13 cellular contexts compared by ENCODE assay signal in the genomic region with DNA sequence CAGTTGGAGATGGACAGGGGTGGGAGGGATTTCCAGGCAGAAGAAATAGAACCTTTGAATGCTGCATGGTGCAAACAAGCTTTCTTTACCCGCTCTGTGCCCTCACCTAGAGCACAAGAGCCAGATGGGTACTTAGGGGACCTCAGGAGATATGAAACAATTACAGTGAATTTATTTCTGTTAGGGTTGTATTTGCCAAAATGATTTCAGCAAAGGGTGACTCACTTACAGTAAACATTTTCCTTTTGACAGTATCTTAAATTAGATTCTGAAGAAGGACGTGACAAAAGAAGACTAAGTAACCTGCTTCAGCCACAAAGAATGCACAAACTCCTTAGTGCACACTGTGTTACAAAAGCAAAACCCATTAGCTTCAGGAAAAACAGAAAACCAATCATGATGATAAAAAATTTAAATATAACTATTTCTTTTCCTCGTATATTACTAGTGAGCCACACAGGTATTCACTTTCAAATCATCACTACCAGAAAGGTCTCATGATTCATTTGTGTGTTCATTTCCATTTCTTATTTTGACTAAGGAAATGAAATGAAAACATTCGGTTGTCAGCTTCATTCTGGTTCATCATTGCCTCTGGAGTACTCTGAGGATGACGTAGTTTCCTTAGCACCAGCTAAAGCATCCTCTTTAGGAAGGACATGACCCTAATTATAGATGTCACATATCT.
DNase-seq lines count a peak whose midpoint lies in the region; ATAC-seq and TF ChIP-seq lines count a peak whose summit lies in the region.
"Had no signal": no experiment of that assay in that cellular context is flagged by ENCODE, and none has a peak within 500 bp of the region (broad histone marks: within the 10 kb centered on the region; RNA-seq: fewer than 3 reads in every experiment).

No MANE protein-coding gene starts in this region.

- H3K4me3 ChIP-seq in heart left ventricle, result no peak overlapping the region
- no peak overlapping the region for H3K4me3 ChIP-seq in right cardiac atrium (ENCODE audit: low read length)
- H3K4me3 ChIP-seq in Peyer's patch, result no peak overlapping the region
- H3K4me3 ChIP-seq: transverse colon had no signal

- H3K9me3 Mint-ChIP-seq in stimulated activated effector memory CD8-positive, alpha-beta T cell treated with anti-CD3 and anti-CD28 coated beads, Interleukin-12 subunit alpha, Interleukin-12 subunit beta, amount 100 ng/mL, for 72 hours, result no peaks in the 10 kb centered on the region
- H3K9me3 Mint-ChIP-seq: nephron progenitor cell had no signal

- intact Hi-C loops in heart left ventricle (cut with DNase I), result loop anchor here in 1 of 10 donors (10.0 kb wide), 1 partner anchor 48 kb away; no protein-coding TSS in a partner anchor
- intact Hi-C loops in right cardiac atrium (cut with DNase I), result no loop called here

- no peak for DNase-seq in heart left ventricle
- DNase-seq in right cardiac atrium, result no peak
- no peak for DNase-seq in stimulated activated effector memory CD8-positive, alpha-beta T cell treated with anti-CD3 and anti-CD28 coated beads, Interleukin-12 subunit alpha, Interleukin-12 subunit beta, amount 100 ng/mL, for 72 hours (ENCODE audit: low spot score in 2 of 2)
- DNase-seq in Peyer's patch, result no peak
- no peak for DNase-seq in OCI-M2 (lab: John Stamatoyannopoulos, UW; ENCODE audit: unreplicated experiment)
- DNase-seq in SIG-M5 (lab: John Stamatoyannopoulos, UW), result no peak
- DNase-seq: C1 segment of cervical spinal cord; effector CD8-positive, alpha-beta T cell; NCI-H2029 treated with DMSO at 0.1 percent for 48 hours; nephron progenitor cell; transverse colon had no signal

- no peak overlapping the region for H3K27ac Mint-ChIP-seq in stimulated activated effector memory CD8-positive, alpha-beta T cell treated with anti-CD3 and anti-CD28 coated beads, Interleukin-12 subunit alpha, Interleukin-12 subunit beta, amount 100 ng/mL, for 72 hours
- H3K27ac Mint-ChIP-seq: nephron progenitor cell had no signal

- WGBS in heart left ventricle, 4 donors, result 29 to 43% (median 33%) methylated on average over 5 of the region's 5 CpGs
- 41% methylated on average over 5 of the region's 5 CpGs for WGBS in right cardiac atrium

- ATAC-seq in heart left ventricle (peak in 3 of 4 donors; percentile 61 to 66 (median 65)), right cardiac atrium (no peak), GM21529 (IDR thresholded peaks at IDR 0.05; ENCODE audit: unreplicated experiment) (peak; percentile 85), HG03558 (IDR thresholded peaks at IDR 0.05; ENCODE audit: extremely low read depth, unreplicated experiment) (peak; percentile 41)
- ATAC-seq in stimulated activated effector memory CD8-positive, alpha-beta T cell treated with anti-CD3 and anti-CD28 coated beads, Interleukin-12 subunit alpha, Interleukin-12 subunit beta, amount 100 ng/mL, for 72 hours, result peak; percentile 87

- H3K36me3 Mint-ChIP-seq in stimulated activated effector memory CD8-positive, alpha-beta T cell treated with anti-CD3 and anti-CD28 coated beads, Interleukin-12 subunit alpha, Interleukin-12 subunit beta, amount 100 ng/mL, for 72 hours, result no peaks in the 10 kb centered on the region

- H3K27me3 ChIP-seq in heart left ventricle (no peaks in the 10 kb centered on the region), right cardiac atrium (ENCODE audit: control insufficient read depth, insufficient read depth) (no peaks in the 10 kb centered on the region), Peyer's patch (no peaks in the 10 kb centered on the region)
- H3K27me3 ChIP-seq: transverse colon had no signal

- H3K36me3 ChIP-seq in heart left ventricle, result no peaks in the 10 kb centered on the region
- H3K36me3 ChIP-seq in Peyer's patch, result no peaks in the 10 kb centered on the region
- H3K36me3 ChIP-seq: transverse colon had no signal

- TF ChIP-seq CTCF in heart left ventricle (IDR thresholded peaks at IDR 0.05) (no peak), Peyer's patch (IDR thresholded peaks at IDR 0.05) (no peak)

- H3K4me1 Mint-ChIP-seq in stimulated activated effector memory CD8-positive, alpha-beta T cell treated with anti-CD3 and anti-CD28 coated beads, Interleukin-12 subunit alpha, Interleukin-12 subunit beta, amount 100 ng/mL, for 72 hours, result no peaks in the 10 kb centered on the region

- H3K27ac ChIP-seq in heart left ventricle (peak overlapping the region in 11 of 12 donors; percentile 1 to 64 (median 19)), right cardiac atrium (ENCODE audit: low read length) (no peak overlapping the region), Peyer's patch (no peak overlapping the region)
- H3K27ac ChIP-seq: transverse colon had no signal

- TF ChIP-seq POLR2A in heart left ventricle (IDR thresholded peaks at IDR 0.05) (no peak), Peyer's patch (IDR thresholded peaks at IDR 0.05) (no peak)

- H3K9me3 ChIP-seq in heart left ventricle (no peaks in the 10 kb centered on the region), right cardiac atrium (ENCODE audit: control insufficient read depth, low read length) (no peaks in the 10 kb centered on the region), Peyer's patch (no peaks in the 10 kb centered on the region)
- H3K9me3 ChIP-seq: transverse colon had no signal

- H3K4me3 Mint-ChIP-seq in stimulated activated effector memory CD8-positive, alpha-beta T cell treated with anti-CD3 and anti-CD28 coated beads, Interleukin-12 subunit alpha, Interleukin-12 subunit beta, amount 100 ng/mL, for 72 hours, result no peak overlapping the region
- H3K4me3 Mint-ChIP-seq: nephron progenitor cell had no signal

- H3K4me1 ChIP-seq in heart left ventricle (peaks cover 0 to 27% (median 12%) of the 10 kb centered on the region in 12 donors), right cardiac atrium (ENCODE audit: control insufficient read depth, insufficient read depth, low read length) (peaks cover 7% of the 10 kb centered on the region), Peyer's patch (no peaks in the 10 kb centered on the region)
- H3K4me1 ChIP-seq: transverse colon had no signal

Comparison
In these comparisons a context has a peak if more than half of its experiments do, and no peak if none do; other contexts are left out.
1. ATAC-seq: peak in heart left ventricle (3 of 4), GM21529 (single experiment), HG03558 (single experiment) and stimulated activated effector memory CD8-positive, alpha-beta T cell treated with anti-CD3 and anti-CD28 coated beads, Interleukin-12 subunit alpha, Interleukin-12 subunit beta, amount 100 ng/mL, for 72 hours (single experiment); none in right cardiac atrium (0 of 2).
2. H3K27ac ChIP-seq: peak in heart left ventricle (11 of 12); none in right cardiac atrium (single experiment) and Peyer's patch (0 of 4).